In the genomic region with DNA sequence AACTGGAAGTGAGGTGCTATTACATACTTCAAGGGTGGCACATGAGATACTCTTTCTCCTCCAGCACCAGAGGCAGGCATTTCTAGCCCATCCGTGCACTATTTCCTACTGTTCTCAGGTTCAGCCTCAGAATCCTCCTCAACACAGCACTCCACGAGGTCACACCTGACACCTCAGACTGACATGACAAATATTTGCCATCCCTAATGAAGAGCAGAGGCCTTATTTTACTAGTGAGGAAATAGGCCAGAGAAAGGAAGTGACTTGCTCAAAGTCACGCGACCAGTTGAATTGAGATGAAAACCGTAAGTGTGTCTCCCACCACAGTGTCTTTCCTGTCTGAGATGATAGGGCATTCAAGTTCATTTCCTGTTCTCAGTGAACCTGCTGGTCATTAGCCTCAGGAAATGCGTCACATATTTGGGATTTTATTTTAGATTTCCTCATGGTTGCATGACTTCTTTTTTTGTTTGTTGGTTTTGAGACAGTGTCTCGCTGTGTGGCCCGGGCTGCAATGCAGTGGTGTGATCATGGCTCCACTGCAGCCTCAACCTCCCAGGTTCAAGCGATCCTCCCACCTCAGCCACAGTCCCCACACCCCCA, we compare ENCODE assay signal across 8 cellular contexts. TPM values are rescaled to one million over a fixed set of nuclear protein-coding genes. Genes with fewer than 3 reads are reported as not detected.
DNase-seq lines count a peak whose midpoint lies in the region; ATAC-seq and TF ChIP-seq lines count a peak whose summit lies in the region.

No MANE protein-coding gene starts in this region.

- H3K27me3 ChIP-seq in esophagus muscularis mucosa (peaks cover 0 to 33% (median 0%) of the 10 kb centered on the region in 4 donors), MG63 (no peaks in the 10 kb centered on the region)

- H3K27ac Mint-ChIP-seq in activated CD8-positive, alpha-beta T cell treated with anti-CD3 and anti-CD28 coated beads for 36 hours = peak overlapping the region; percentile 94

- no peak for TF ChIP-seq CTCF in activated CD8-positive, alpha-beta T cell treated with anti-CD3 and anti-CD28 coated beads for 36 hours (IDR thresholded peaks at IDR 0.05)
- TF ChIP-seq CTCF in esophagus muscularis mucosa (IDR thresholded peaks at IDR 0.05) = no peak

- no peaks in the 10 kb centered on the region for H3K27me3 Mint-ChIP-seq in activated CD8-positive, alpha-beta T cell treated with anti-CD3 and anti-CD28 coated beads for 36 hours

- intact Hi-C loops in activated CD8-positive, alpha-beta T cell treated with anti-CD3 and anti-CD28 coated beads for 36 hours (cut with micrococcal nuclease) = no loop called here
- intact Hi-C loops in esophagus muscularis mucosa (cut with DNase I) = no loop called here

- no peak overlapping the region for H3K4me3 Mint-ChIP-seq in activated CD8-positive, alpha-beta T cell treated with anti-CD3 and anti-CD28 coated beads for 36 hours

- H3K36me3 ChIP-seq in esophagus muscularis mucosa = no peaks in the 10 kb centered on the region
- H3K36me3 ChIP-seq in MG63 = no peaks in the 10 kb centered on the region

- H3K27ac ChIP-seq in esophagus muscularis mucosa (replicated peaks in 1 of 4) = peak overlapping the region in 3 of 4 donors; percentile 28 to 34 (median 31)

- H3K36me3 Mint-ChIP-seq in activated CD8-positive, alpha-beta T cell treated with anti-CD3 and anti-CD28 coated beads for 36 hours (ENCODE audit: low read depth) = no peaks in the 10 kb centered on the region

- peaks cover 22% of the 10 kb centered on the region for H3K4me1 Mint-ChIP-seq in activated CD8-positive, alpha-beta T cell treated with anti-CD3 and anti-CD28 coated beads for 36 hours (ENCODE audit: low read depth)

- no peak for TF ChIP-seq EP300 in esophagus muscularis mucosa (IDR thresholded peaks at IDR 0.05)

- H3K9me3 ChIP-seq in esophagus muscularis mucosa (no peaks in the 10 kb centered on the region), MG63 (no peaks in the 10 kb centered on the region)

- 69% methylated on average over 9 of the region's 9 CpGs for WGBS in esophagus muscularis mucosa

- TF ChIP-seq POLR2A in esophagus muscularis mucosa (IDR thresholded peaks at IDR 0.05; ENCODE audit: low read depth) = no peak
- TF ChIP-seq POLR2A in erythroblast (IDR thresholded peaks at IDR 0.05; ENCODE audit: low read length) = no peak

- ATAC-seq in activated CD8-positive, alpha-beta T cell treated with anti-CD3 and anti-CD28 coated beads for 36 hours = peak; percentile 91

- peaks cover 2% of the 10 kb centered on the region for H3K9me3 Mint-ChIP-seq in activated CD8-positive, alpha-beta T cell treated with anti-CD3 and anti-CD28 coated beads for 36 hours

- peaks cover 8 to 13% (median 10%) of the 10 kb centered on the region in 4 donors for H3K4me1 ChIP-seq in esophagus muscularis mucosa

- DNase-seq in COLO829 (ENCODE audit: low spot score) (peak; percentile 80), KG1 (lab: John Stamatoyannopoulos, UW) (peak; percentile 40), esophagus muscularis mucosa (ENCODE audit: extremely low spot score) (no peak), erythroblast (lab: John Stamatoyannopoulos, UW) (no peak), MG63 (no peak), hippocampal formation (lab: John Stamatoyannopoulos, UW) (no peak)
- DNase-seq in activated CD8-positive, alpha-beta T cell treated with anti-CD3 and anti-CD28 coated beads for 36 hours = peak; percentile 79
- peak in 2 of 3 donors; percentile 3 to 9 for DNase-seq in stimulated activated CD4-positive, alpha-beta T cell treated with anti-CD3 and anti-CD28 coated beads, TNF-alpha, amount 100 ng/mL, for 1 hour (ENCODE audit: low read depth in 3 of 3, low spot score in 1 of 3)

- CTCF ChIA-PET in activated CD8-positive, alpha-beta T cell treated with anti-CD3 and anti-CD28 coated beads for 36 hours (lab: Charles Lee) = interaction anchor here (1.4 to 3.7 kb wide), 4 partner anchors 17 to 134 kb away, joined by 6 to 18 read pairs (median 12); no protein-coding TSS in a partner anchor

- POLR2A ChIA-PET in activated CD8-positive, alpha-beta T cell treated with anti-CD3 and anti-CD28 coated beads for 36 hours (lab: Charles Lee) = interaction anchor here (1.4 kb wide), 1 partner anchor 30 kb away, joined by 3 read pairs; the partner anchor contains the start of gene PHF12

- H3K4me3 ChIP-seq in esophagus muscularis mucosa (no peak overlapping the region), MG63 (no peak overlapping the region)

RNA-seq across cellular contexts. Expression of gene SEZ6, which starts 23.5 kb away (rescaled TPM):
- total RNA-seq in activated CD8-positive, alpha-beta T cell treated with anti-CD3 and anti-CD28 coated beads for 36 hours = not detected
- under 1 TPM in 3 of 4 donors, not detected in 1; 0.42 to 0.83 (median 0.52) TPM for total RNA-seq in esophagus muscularis mucosa
- not detected in 2 replicates for total RNA-seq in MG63 (2014; rRNA removed; shearing (Covaris generic); ENCODE audit: low replicate concordance)

RNA-seq across cellular contexts. Expression of gene PHF12, which starts 31.0 kb away (rescaled TPM):
- total RNA-seq in activated CD8-positive, alpha-beta T cell treated with anti-CD3 and anti-CD28 coated beads for 36 hours = 10 to 100 TPM; 45.7 to 52.6 TPM
- 10 to 100 TPM; 27.8 to 44.5 (median 36.7) TPM for total RNA-seq in esophagus muscularis mucosa
- total RNA-seq in MG63 (2014; rRNA removed; shearing (Covaris generic); ENCODE audit: low replicate concordance) = 4.8 and 8.4 TPM in 2 replicates

Comparison
In these comparisons a context has a peak if more than half of its experiments do, and no peak if none do; other contexts are left out.
1. DNase-seq: peak in COLO829 (single experiment), KG1 (single experiment), activated CD8-positive, alpha-beta T cell treated with anti-CD3 and anti-CD28 coated beads for 36 hours (single experiment) and stimulated activated CD4-positive, alpha-beta T cell treated with anti-CD3 and anti-CD28 coated beads, TNF-alpha, amount 100 ng/mL, for 1 hour (2 of 3); none in esophagus muscularis mucosa (single experiment), erythroblast (0 of 2), MG63 (single experiment) and hippocampal formation (0 of 2).